Comparison of ENCODE assay signal across 10 cellular contexts in genomic region chr4:53497446-53498069, GRCh38.
A peak's percentile ranks its signal among the peaks of the same experiment; 100 is the strongest.
DNase-seq lines count a peak whose midpoint lies in the region; ATAC-seq and TF ChIP-seq lines count a peak whose summit lies in the region.
"Had no signal": no experiment of that assay in that cellular context is flagged by ENCODE, and none has a peak within 500 bp of the region (broad histone marks: within the 10 kb centered on the region; RNA-seq: fewer than 3 reads in every experiment).

No MANE protein-coding gene starts in this region.

- H4K8ac ChIP-seq in trophoblast cell (ENCODE audit: low read depth, low read length): no peak overlapping the region

- H3K27me3 ChIP-seq in ascending aorta (no peaks in the 10 kb centered on the region), trophoblast cell (ENCODE audit: insufficient read depth, low read length) (no peaks in the 10 kb centered on the region)

- H3K4ac ChIP-seq in trophoblast cell (ENCODE audit: low read depth, low read length): no peak overlapping the region

- H3K9me3 ChIP-seq in ascending aorta (no peaks in the 10 kb centered on the region), trophoblast cell (ENCODE audit: insufficient read depth, low read depth, low read length) (no peaks in the 10 kb centered on the region)

- no peak overlapping the region for H3K9ac ChIP-seq in trophoblast cell (ENCODE audit: low read length)

- H2BK120ac ChIP-seq in trophoblast cell (ENCODE audit: insufficient read depth, low read length, poor library complexity): no peak overlapping the region

- H3K4me2 ChIP-seq in trophoblast cell (ENCODE audit: low read length): no peak overlapping the region

- H3K79me2 ChIP-seq in trophoblast cell (ENCODE audit: control insufficient read depth, insufficient read depth, low read length, poor library complexity): no peaks in the 10 kb centered on the region

- no peak overlapping the region for H3K18ac ChIP-seq in trophoblast cell (ENCODE audit: low read length)

- H3K4me3 ChIP-seq in ascending aorta: no peak overlapping the region
- no peak overlapping the region for H3K4me3 ChIP-seq in trophoblast cell (ENCODE audit: low read depth, low read length)

- WGBS in trophoblast cell (ENCODE audit: extremely low coverage, insufficient coverage, insufficient read length): no CpG with 5 or more reads among the region's 6 CpGs

- no peak overlapping the region for H2BK5ac ChIP-seq in trophoblast cell (ENCODE audit: low read depth, low read length, poor library complexity)

- DNase-seq in AG09319 (ENCODE audit: extremely low read depth, low read depth) (peak; percentile 64), ascending aorta (ENCODE audit: low spot score in 2 of 2) (peak in 1 of 2 donors; percentile 66), left cardiac atrium (peak; percentile 64), trophoblast cell (peak; percentile 84 to 90), NCI-H2196 (lab: John Stamatoyannopoulos, UW; ENCODE audit: unreplicated experiment) (no peak), HPDE6-E6E7 (ENCODE audit: extremely low spot score) (no peak)
- DNase-seq: HCEC 1CT; stimulated activated naive CD8-positive, alpha-beta T cell treated with anti-CD3 and anti-CD28 coated beads, Interleukin-15, amount 100 ng/mL, for 72 hours had no signal

- intact Hi-C loops in ascending aorta (cut with DNase I) (loop anchor here (10.0 kb wide), 1 partner anchor 207 kb away; no protein-coding TSS in a partner anchor), left cardiac atrium (cut with DNase I) (no loop called here)

- H3K36me3 ChIP-seq in ascending aorta (no peaks in the 10 kb centered on the region), trophoblast cell (ENCODE audit: control insufficient read depth in 1 of 2, insufficient read depth in 2 of 2, low read length in 2 of 2) (peaks cover 0 to 3% of the 10 kb centered on the region in 2 experiments)

- TF ChIP-seq CTCF in AG09319 (IDR thresholded peaks at IDR 0.05; ENCODE audit: low read depth, low read length): peak; percentile 40
- TF ChIP-seq CTCF in ascending aorta (IDR thresholded peaks at IDR 0.05): no peak

- H3K27ac ChIP-seq in ascending aorta: peak overlapping the region; percentile 7 to 50
- H3K27ac ChIP-seq in trophoblast cell (ENCODE audit: low read depth, low read length): no peak overlapping the region

- no peak for TF ChIP-seq POLR2A in GM18505 (IDR thresholded peaks at IDR 0.05; ENCODE audit: borderline replicate concordance, extremely low read depth, insufficient read depth, insufficient read length)

- H2AK5ac ChIP-seq in trophoblast cell (ENCODE audit: low read length): no peak overlapping the region

- no peak overlapping the region for H4K91ac ChIP-seq in trophoblast cell (ENCODE audit: low read depth, low read length)

- no peaks in the 10 kb centered on the region for H3K79me1 ChIP-seq in trophoblast cell (ENCODE audit: low read length)

- no peak overlapping the region for H4K12ac ChIP-seq in trophoblast cell (ENCODE audit: low read depth, low read length)

- no peak overlapping the region for H3K23ac ChIP-seq in trophoblast cell (ENCODE audit: low read length)

- peaks cover 5 to 6% of the 10 kb centered on the region in 2 donors for H3K4me1 ChIP-seq in ascending aorta
- H3K4me1 ChIP-seq in trophoblast cell (ENCODE audit: control insufficient read depth in 1 of 2, insufficient read depth in 2 of 2, low read length in 2 of 2): peaks cover 2% of the 10 kb centered on the region in 2 experiments

- ATAC-seq in left cardiac atrium (peak; percentile 93 to 94), GM18505 (IDR thresholded peaks at IDR 0.05; ENCODE audit: unreplicated experiment) (no peak), HG03159 (IDR thresholded peaks at IDR 0.05; ENCODE audit: unreplicated experiment) (no peak)
- ATAC-seq: stimulated activated naive CD8-positive, alpha-beta T cell treated with anti-CD3 and anti-CD28 coated beads, Interleukin-15, amount 100 ng/mL, for 72 hours had no signal

- H3K14ac ChIP-seq in trophoblast cell (ENCODE audit: low read length): no peak overlapping the region

- H2AFZ ChIP-seq in trophoblast cell (ENCODE audit: insufficient read depth, low read length, poor library complexity): no peak overlapping the region

- no peak overlapping the region for H2BK12ac ChIP-seq in trophoblast cell (ENCODE audit: low read length)

Comparison
In these comparisons a context has a peak if more than half of its experiments do, and no peak if none do; other contexts are left out.
1. DNase-seq: peak in AG09319 (single experiment), left cardiac atrium (single experiment) and trophoblast cell (2 of 2); none in NCI-H2196 (single experiment) and HPDE6-E6E7 (single experiment).
2. ATAC-seq: peak in left cardiac atrium (2 of 2); none in GM18505 (single experiment) and HG03159 (single experiment).